Comparison of ENCODE assay signal across 29 cellular contexts in genomic region chr15:99692825-99693224, GRCh38. TPM values are rescaled to one million over a fixed set of nuclear protein-coding genes. Genes with fewer than 3 reads are reported as not detected.
A peak's percentile ranks its signal among the peaks of the same experiment; 100 is the strongest.
DNase-seq lines count a peak whose midpoint lies in the region; ATAC-seq, FAIRE-seq and TF ChIP-seq lines count a peak whose summit lies in the region.
"Had no signal": no experiment of that assay in that cellular context is flagged by ENCODE, and none has a peak within 500 bp of the region (broad histone marks: within the 10 kb centered on the region; RNA-seq: fewer than 3 reads in every experiment).

No MANE protein-coding gene starts in this region.

- H3K4me3 ChIP-seq in left ventricle myocardium inferior (no peak overlapping the region), right atrium auricular region (no peak overlapping the region), right cardiac atrium (ENCODE audit: low read length) (no peak overlapping the region)
- H3K4me3 ChIP-seq: A549, ascending aorta, gastrocnemius medialis, ovary, transverse colon had no signal

- no peak for FAIRE-seq in GM19239 (lab: Jason Lieb, UNC)
- FAIRE-seq: A549 had no signal

- H3K9me3 ChIP-seq in left ventricle myocardium inferior (replicated peaks) (no peaks in the 10 kb centered on the region), right atrium auricular region (no peaks in the 10 kb centered on the region), right cardiac atrium (ENCODE audit: control insufficient read depth, low read length) (no peaks in the 10 kb centered on the region)
- H3K9me3 ChIP-seq: A549, ascending aorta, gastrocnemius medialis, ovary, transverse colon had no signal

- H3K36me3 ChIP-seq in left ventricle myocardium inferior (peaks cover 69% of the 10 kb centered on the region), right atrium auricular region (peaks cover 67% of the 10 kb centered on the region)
- H3K36me3 ChIP-seq: ovary had no signal

- no peak for DNase-seq in left ventricle myocardium inferior
- no peak for DNase-seq in right atrium auricular region (ENCODE audit: low spot score)
- DNase-seq in RPMI7951 (ENCODE audit: low read depth), result peak; percentile 95
- no peak for DNase-seq in right cardiac atrium
- no peak for DNase-seq in GM19239 (ENCODE audit: insufficient read length, low spot score)
- DNase-seq: activated CD4-positive, alpha-beta T cell treated with anti-CD3 and anti-CD28 coated beads for 36 hours; activated CD8-positive, alpha-beta T cell treated with anti-CD3 and anti-CD28 coated beads, Interleukin-2, amount 10 ng/mL, durations not matched to agents 7 days and 5 days; AML-193; CD4-positive, alpha-beta memory T cell; dermis blood vessel endothelial cell; DMS 273 treated with DMSO at 0.1 percent for 48 hours; gastrocnemius medialis; GF-D8; hippocampal formation; naive thymus-derived CD8-positive, alpha-beta T cell; NCI-H1092 treated with DMSO at 0.1 percent for 48 hours; NCI-H187; NCI-H526 treated with DMSO at 0.1 percent for 48 hours; ovary; retina; RPMI8226; T-helper 2 cell; transverse colon had no signal

- 83% methylated on average over 3 of the region's 3 CpGs for WGBS in right cardiac atrium

- H3K27me3 ChIP-seq in left ventricle myocardium inferior (ENCODE audit: low read depth), result no peaks in the 10 kb centered on the region
- no peaks in the 10 kb centered on the region for H3K27me3 ChIP-seq in right atrium auricular region
- no peaks in the 10 kb centered on the region for H3K27me3 ChIP-seq in right cardiac atrium (ENCODE audit: control insufficient read depth, insufficient read depth)
- H3K27me3 ChIP-seq: ascending aorta, gastrocnemius medialis, ovary, transverse colon had no signal

- peaks cover 50% of the 10 kb centered on the region for H3K4me1 ChIP-seq in left ventricle myocardium inferior
- H3K4me1 ChIP-seq in right atrium auricular region, result peaks cover 0 to 17% of the 10 kb centered on the region in 2 donors
- H3K4me1 ChIP-seq in right cardiac atrium (ENCODE audit: control insufficient read depth, insufficient read depth, low read length), result no peaks in the 10 kb centered on the region
- H3K4me1 ChIP-seq: A549, ascending aorta, gastrocnemius medialis, transverse colon had no signal

- TF ChIP-seq CTCF in left ventricle myocardium inferior (IDR thresholded peaks at IDR 0.05; ENCODE audit: borderline replicate concordance) (no peak), right atrium auricular region (IDR thresholded peaks at IDR 0.05) (no peak)

- peak; percentile 9 to 40 for ATAC-seq in right cardiac atrium
- no peak for ATAC-seq in GM21367 (IDR thresholded peaks at IDR 0.05; ENCODE audit: unreplicated experiment)
- ATAC-seq in GM19023 (IDR thresholded peaks at IDR 0.05; ENCODE audit: unreplicated experiment), result no peak
- ATAC-seq in GM18502 (IDR thresholded peaks at IDR 0.05; ENCODE audit: poor library complexity, unreplicated experiment), result no peak
- ATAC-seq: A549; activated CD4-positive, alpha-beta T cell treated with anti-CD3 and anti-CD28 coated beads for 36 hours; activated CD8-positive, alpha-beta T cell treated with anti-CD3 and anti-CD28 coated beads, Interleukin-2, amount 10 ng/mL, durations not matched to agents 7 days and 5 days; activated naive CD4-positive, alpha-beta T cell treated with anti-CD3 and anti-CD28 coated beads, Interleukin-2, amount 50 U/mL, for 72 hours; gastrocnemius medialis; naive thymus-derived CD8-positive, alpha-beta T cell had no signal

- intact Hi-C loops in left ventricle myocardium inferior (cut with micrococcal nuclease), result no loop called here
- intact Hi-C loops in right cardiac atrium (cut with DNase I), result no loop called here

- H3K27ac ChIP-seq in left ventricle myocardium inferior (replicated peaks) (peak overlapping the region; percentile 31), right atrium auricular region (no peak overlapping the region), right cardiac atrium (ENCODE audit: low read length) (no peak overlapping the region)
- H3K27ac ChIP-seq: A549, ascending aorta, gastrocnemius medialis, ovary, transverse colon had no signal

RNA-seq across cellular contexts. Expression of gene LYSMD4, which starts 40.4 kb away (rescaled TPM):
- total RNA-seq in left ventricle myocardium inferior (9.8 TPM), right atrium auricular region (10 to 100 TPM; 12.5 to 12.9 TPM), right cardiac atrium (10 to 100 TPM; 12.6 to 19.3 (median 15.7) TPM)
- 5.4 and 9.4 TPM in 2 replicates for total RNA-seq in RPMI7951 (2014; rRNA removed; shearing (Covaris generic))
- 13.2 TPM for polyA plus RNA-seq in right cardiac atrium
- total RNA-seq: ascending aorta had no signal

Comparison
In these comparisons a context has a peak if more than half of its experiments do, and no peak if none do; other contexts are left out.
1. ATAC-seq: peak in right cardiac atrium (2 of 2); none in GM21367 (single experiment), GM19023 (single experiment) and GM18502 (single experiment).